19 cellular contexts compared by ENCODE assay signal in the genomic region with DNA sequence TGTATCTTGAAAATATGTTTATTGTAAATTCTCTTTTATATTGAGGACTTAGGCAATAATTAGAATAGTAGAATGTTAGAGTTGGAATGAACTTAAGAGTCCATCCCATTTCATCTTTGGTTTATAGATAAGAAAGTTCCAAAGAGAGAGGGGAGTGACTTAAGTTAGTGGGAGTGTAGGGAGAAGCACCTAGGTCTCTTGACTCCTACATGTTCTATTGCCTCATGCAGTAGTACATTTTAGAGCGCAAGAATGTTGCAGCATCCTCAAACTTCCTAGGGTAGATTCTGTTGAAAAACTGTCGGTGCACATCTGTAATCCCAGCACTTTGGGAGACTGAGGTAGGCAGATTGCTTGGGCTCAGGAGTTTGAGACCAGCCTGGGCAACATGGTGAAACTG.
"Had no signal": no experiment of that assay in that cellular context is flagged by ENCODE, and none has a peak within 500 bp of the region (broad histone marks: within the 10 kb centered on the region; RNA-seq: fewer than 3 reads in every experiment).

No MANE protein-coding gene starts in this region.

- H3K4me3 Mint-ChIP-seq: immature natural killer cell; naive thymus-derived CD4-positive, alpha-beta T cell; natural killer cell treated with Interleukin-12 subunit alpha and Interleukin-12 subunit beta and Interleukin-15 and Interleukin-18, amount 100 ng/mL, for 72 hours; stimulated activated naive CD8-positive, alpha-beta T cell treated with anti-CD3 and anti-CD28 coated beads, Interleukin-15, Interleukin-2, amounts not matched to agents 100 ng/mL and 50 ng/mL, for 24 hours had no signal

- ATAC-seq: left colon; mucosa of descending colon; naive thymus-derived CD4-positive, alpha-beta T cell; natural killer cell treated with Interleukin-12 subunit alpha and Interleukin-12 subunit beta and Interleukin-15 and Interleukin-18, amount 100 ng/mL, for 72 hours; right lobe of liver; upper lobe of right lung had no signal

- H3K27ac Mint-ChIP-seq: natural killer cell treated with Interleukin-12 subunit alpha and Interleukin-12 subunit beta and Interleukin-15 and Interleukin-18, amount 100 ng/mL, for 72 hours; progenitor cell of endocrine pancreas; stimulated activated naive CD8-positive, alpha-beta T cell treated with anti-CD3 and anti-CD28 coated beads, Interleukin-15, Interleukin-2, amounts not matched to agents 100 ng/mL and 50 ng/mL, for 24 hours had no signal

- H3K9me3 Mint-ChIP-seq: immature natural killer cell; naive thymus-derived CD4-positive, alpha-beta T cell; natural killer cell treated with Interleukin-12 subunit alpha and Interleukin-12 subunit beta and Interleukin-15 and Interleukin-18, amount 100 ng/mL, for 72 hours; stimulated activated naive CD8-positive, alpha-beta T cell treated with anti-CD3 and anti-CD28 coated beads, Interleukin-15, Interleukin-2, amounts not matched to agents 100 ng/mL and 50 ng/mL, for 24 hours had no signal

- H3K27me3 Mint-ChIP-seq: naive thymus-derived CD4-positive, alpha-beta T cell; natural killer cell treated with Interleukin-12 subunit alpha and Interleukin-12 subunit beta and Interleukin-15 and Interleukin-18, amount 100 ng/mL, for 72 hours; progenitor cell of endocrine pancreas; stimulated activated naive CD8-positive, alpha-beta T cell treated with anti-CD3 and anti-CD28 coated beads, Interleukin-15, Interleukin-2, amounts not matched to agents 100 ng/mL and 50 ng/mL, for 24 hours had no signal

- DNase-seq: hypothalamus; immature natural killer cell; kidney; left colon; left ventricle myocardium inferior; midbrain; mucosa of descending colon; naive thymus-derived CD4-positive, alpha-beta T cell; ovary; right lobe of liver; stimulated activated CD4-positive, alpha-beta T cell treated with anti-CD3 and anti-CD28 coated beads, Interleukin-1b, Interleukin-23, amount 100 ng/mL, for 48 hours; stimulated activated CD4-positive, alpha-beta T cell treated with anti-CD3 and anti-CD28 coated beads, Interleukin-4, amount 100 ng/mL, for 1 hour; stimulated activated naive CD4-positive, alpha-beta T cell; tibial artery; trophoblast cell; upper lobe of right lung had no signal
